In the genomic region with DNA sequence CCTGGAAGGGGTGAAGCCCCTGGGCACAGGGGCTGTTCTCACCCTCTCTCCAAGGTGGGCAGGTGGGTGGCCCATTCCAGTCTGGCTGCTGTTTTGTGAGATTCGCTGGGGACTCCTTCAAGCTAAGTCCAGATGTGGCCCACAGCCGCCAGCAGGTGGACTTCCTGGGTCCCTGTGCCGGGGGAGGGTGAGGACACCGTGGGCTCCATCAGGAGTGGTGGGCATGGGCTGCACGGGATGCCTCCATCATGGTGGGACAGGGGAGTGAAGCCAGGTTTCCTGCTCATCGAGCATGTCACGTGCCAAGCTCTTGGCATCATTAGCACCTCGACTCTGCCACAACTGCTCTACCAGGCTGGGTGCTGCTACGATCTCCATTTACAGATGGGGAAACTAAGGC, we compare ENCODE assay signal across 2 cellular contexts.
TF ChIP-seq lines count a peak whose summit lies in the region.

No MANE protein-coding gene starts in this region.

TF ChIP-seq in liver, 16 proteins besides CTCF, POLR2A, EP300 and RAD21:
- no peak for TF ChIP-seq FOXA2 (IDR thresholded peaks at IDR 0.05)
- TF ChIP-seq SP1 (IDR thresholded peaks at IDR 0.05), result no peak
- TF ChIP-seq, protein P1, sequence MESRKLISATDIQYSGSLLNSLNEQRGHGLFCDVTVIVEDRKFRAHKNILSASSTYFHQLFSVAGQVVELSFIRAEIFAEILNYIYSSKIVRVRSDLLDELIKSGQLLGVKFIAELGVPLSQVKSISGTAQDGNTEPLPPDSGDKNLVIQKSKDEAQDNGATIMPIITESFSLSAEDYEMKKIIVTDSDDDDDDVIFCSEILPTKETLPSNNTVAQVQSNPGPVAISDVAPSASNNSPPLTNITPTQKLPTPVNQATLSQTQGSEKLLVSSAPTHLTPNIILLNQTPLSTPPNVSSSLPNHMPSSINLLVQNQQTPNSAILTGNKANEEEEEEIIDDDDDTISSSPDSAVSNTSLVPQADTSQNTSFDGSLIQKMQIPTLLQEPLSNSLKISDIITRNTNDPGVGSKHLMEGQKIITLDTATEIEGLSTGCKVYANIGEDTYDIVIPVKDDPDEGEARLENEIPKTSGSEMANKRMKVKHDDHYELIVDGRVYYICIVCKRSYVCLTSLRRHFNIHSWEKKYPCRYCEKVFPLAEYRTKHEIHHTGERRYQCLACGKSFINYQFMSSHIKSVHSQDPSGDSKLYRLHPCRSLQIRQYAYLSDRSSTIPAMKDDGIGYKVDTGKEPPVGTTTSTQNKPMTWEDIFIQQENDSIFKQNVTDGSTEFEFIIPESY (IDR thresholded peaks at IDR 0.05), result no peak
- no peak for TF ChIP-seq EGR1 (IDR thresholded peaks at IDR 0.05; ENCODE audit: low read depth in 2 of 2)
- TF ChIP-seq JUND (IDR thresholded peaks at IDR 0.05), result no peak
- TF ChIP-seq HNF4G (IDR thresholded peaks at IDR 0.05), result no peak
- no peak for TF ChIP-seq GABPA (IDR thresholded peaks at IDR 0.05 in 1 of 2, conservative IDR thresholded peaks at IDR 0.05 in 1 of 2)
TF ChIP-seq in liver: peak in this region for 0.

TF ChIP-seq in HepG2, 621 proteins besides CTCF, POLR2A, EP300 and RAD21:
- TF ChIP-seq ZNF276 (CRISPR knock-in tag; IDR thresholded peaks at IDR 0.05; ENCODE audit: low read depth), result no peak
- no peak for TF ChIP-seq ZNF710 (CRISPR knock-in tag; IDR thresholded peaks at IDR 0.05; ENCODE audit: borderline replicate concordance)
- TF ChIP-seq CC2D1A (CRISPR knock-in tag; IDR thresholded peaks at IDR 0.05), result no peak
- TF ChIP-seq, protein P2, sequence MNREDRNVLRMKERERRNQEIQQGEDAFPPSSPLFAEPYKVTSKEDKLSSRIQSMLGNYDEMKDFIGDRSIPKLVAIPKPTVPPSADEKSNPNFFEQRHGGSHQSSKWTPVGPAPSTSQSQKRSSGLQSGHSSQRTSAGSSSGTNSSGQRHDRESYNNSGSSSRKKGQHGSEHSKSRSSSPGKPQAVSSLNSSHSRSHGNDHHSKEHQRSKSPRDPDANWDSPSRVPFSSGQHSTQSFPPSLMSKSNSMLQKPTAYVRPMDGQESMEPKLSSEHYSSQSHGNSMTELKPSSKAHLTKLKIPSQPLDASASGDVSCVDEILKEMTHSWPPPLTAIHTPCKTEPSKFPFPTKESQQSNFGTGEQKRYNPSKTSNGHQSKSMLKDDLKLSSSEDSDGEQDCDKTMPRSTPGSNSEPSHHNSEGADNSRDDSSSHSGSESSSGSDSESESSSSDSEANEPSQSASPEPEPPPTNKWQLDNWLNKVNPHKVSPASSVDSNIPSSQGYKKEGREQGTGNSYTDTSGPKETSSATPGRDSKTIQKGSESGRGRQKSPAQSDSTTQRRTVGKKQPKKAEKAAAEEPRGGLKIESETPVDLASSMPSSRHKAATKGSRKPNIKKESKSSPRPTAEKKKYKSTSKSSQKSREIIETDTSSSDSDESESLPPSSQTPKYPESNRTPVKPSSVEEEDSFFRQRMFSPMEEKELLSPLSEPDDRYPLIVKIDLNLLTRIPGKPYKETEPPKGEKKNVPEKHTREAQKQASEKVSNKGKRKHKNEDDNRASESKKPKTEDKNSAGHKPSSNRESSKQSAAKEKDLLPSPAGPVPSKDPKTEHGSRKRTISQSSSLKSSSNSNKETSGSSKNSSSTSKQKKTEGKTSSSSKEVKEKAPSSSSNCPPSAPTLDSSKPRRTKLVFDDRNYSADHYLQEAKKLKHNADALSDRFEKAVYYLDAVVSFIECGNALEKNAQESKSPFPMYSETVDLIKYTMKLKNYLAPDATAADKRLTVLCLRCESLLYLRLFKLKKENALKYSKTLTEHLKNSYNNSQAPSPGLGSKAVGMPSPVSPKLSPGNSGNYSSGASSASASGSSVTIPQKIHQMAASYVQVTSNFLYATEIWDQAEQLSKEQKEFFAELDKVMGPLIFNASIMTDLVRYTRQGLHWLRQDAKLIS (CRISPR knock-in tag; IDR thresholded peaks at IDR 0.05), result no peak
- no peak for TF ChIP-seq GZF1 (CRISPR knock-in tag; IDR thresholded peaks at IDR 0.05)
- TF ChIP-seq ZHX1 (CRISPR knock-in tag; IDR thresholded peaks at IDR 0.05; ENCODE audit: low read depth), result no peak
- TF ChIP-seq ZBTB38 (CRISPR knock-in tag; IDR thresholded peaks at IDR 0.05), result no peak
- no peak for TF ChIP-seq PREB (CRISPR knock-in tag; IDR thresholded peaks at IDR 0.05)
TF ChIP-seq in HepG2: peak in this region for 0.
